ENCODE assay signal across 12 cellular contexts in genomic region chr12:108890208-108890607, GRCh38. TPM values are rescaled to one million over a fixed set of nuclear protein-coding genes. Genes with fewer than 3 reads are reported as not detected.
DNase-seq lines count a peak whose midpoint lies in the region; ATAC-seq lines count a peak whose summit lies in the region.
"Had no signal": no experiment of that assay in that cellular context is flagged by ENCODE, and none has a peak within 500 bp of the region (broad histone marks: within the 10 kb centered on the region; RNA-seq: fewer than 3 reads in every experiment).

No MANE protein-coding gene starts in this region.

- H3K4me3 Mint-ChIP-seq in activated T-cell treated with anti-CD3 and anti-CD28 coated beads, Interleukin-2, amount 50 U/mL, for 24 hours: no peak overlapping the region
- H3K4me3 Mint-ChIP-seq in activated naive CD8-positive, alpha-beta T cell treated with anti-CD3 and anti-CD28 coated beads, Interleukin-2, amount 50 U/mL, for 24 hours: no peak overlapping the region
- no peak overlapping the region for H3K4me3 Mint-ChIP-seq in T-cell
- H3K4me3 Mint-ChIP-seq in naive thymus-derived CD4-positive, alpha-beta T cell: no peak overlapping the region
- H3K4me3 Mint-ChIP-seq: activated naive CD8-positive, alpha-beta T cell had no signal

- H3K4me1 ChIP-seq in mesendoderm (ENCODE audit: control insufficient read depth, low read depth, low read length): no peaks in the 10 kb centered on the region
- no peaks in the 10 kb centered on the region for H3K4me1 ChIP-seq in naive thymus-derived CD4-positive, alpha-beta T cell (ENCODE audit: control insufficient read depth in 2 of 2, insufficient read depth in 2 of 2, low read length in 2 of 2)
- H3K4me1 ChIP-seq: left lung had no signal

- H3K4ac ChIP-seq in mesendoderm (ENCODE audit: low read depth, low read length): no peak overlapping the region

- no peak overlapping the region for H3K56ac ChIP-seq in mesendoderm (ENCODE audit: low read length)

- no peaks in the 10 kb centered on the region for H3K4me1 Mint-ChIP-seq in activated T-cell treated with anti-CD3 and anti-CD28 coated beads, Interleukin-2, amount 50 U/mL, for 24 hours (ENCODE audit: low read depth)
- no peaks in the 10 kb centered on the region for H3K4me1 Mint-ChIP-seq in activated naive CD8-positive, alpha-beta T cell treated with anti-CD3 and anti-CD28 coated beads, Interleukin-2, amount 50 U/mL, for 24 hours
- H3K4me1 Mint-ChIP-seq in T-cell: no peaks in the 10 kb centered on the region
- H3K4me1 Mint-ChIP-seq in naive thymus-derived CD4-positive, alpha-beta T cell: no peaks in the 10 kb centered on the region

- H3K27me3 Mint-ChIP-seq in activated T-cell treated with anti-CD3 and anti-CD28 coated beads, Interleukin-2, amount 50 U/mL, for 24 hours: peaks cover 2% of the 10 kb centered on the region
- peaks cover 5% of the 10 kb centered on the region for H3K27me3 Mint-ChIP-seq in activated naive CD8-positive, alpha-beta T cell treated with anti-CD3 and anti-CD28 coated beads, Interleukin-2, amount 50 U/mL, for 24 hours
- peaks cover 0 to 2% of the 10 kb centered on the region in 2 donors for H3K27me3 Mint-ChIP-seq in T-cell
- H3K27me3 Mint-ChIP-seq in naive thymus-derived CD4-positive, alpha-beta T cell: peaks cover 0 to 2% (median 0%) of the 10 kb centered on the region in 5 donors
- H3K27me3 Mint-ChIP-seq: activated naive CD8-positive, alpha-beta T cell had no signal

- H3K79me2 ChIP-seq in mesendoderm (ENCODE audit: control insufficient read depth, insufficient read depth, low read length): no peaks in the 10 kb centered on the region

- no peaks in the 10 kb centered on the region for H3K27me3 ChIP-seq in mesendoderm (ENCODE audit: insufficient read depth, low read length, poor library complexity)
- H3K27me3 ChIP-seq in naive thymus-derived CD4-positive, alpha-beta T cell (ENCODE audit: control insufficient read depth in 2 of 2, insufficient read depth in 2 of 2, low read length in 2 of 2): no peaks in the 10 kb centered on the region
- H3K27me3 ChIP-seq: dorsolateral prefrontal cortex, left lung had no signal

- no peak overlapping the region for H3K27ac ChIP-seq in mesendoderm (ENCODE audit: low read depth, low read length)
- H3K27ac ChIP-seq in naive thymus-derived CD4-positive, alpha-beta T cell (ENCODE audit: low read depth, low read length): no peak overlapping the region
- H3K27ac ChIP-seq: dorsolateral prefrontal cortex, left lung had no signal

- no peaks in the 10 kb centered on the region for H3K36me3 ChIP-seq in mesendoderm (ENCODE audit: control insufficient read depth, insufficient read depth, low read length)
- no peaks in the 10 kb centered on the region for H3K36me3 ChIP-seq in naive thymus-derived CD4-positive, alpha-beta T cell (ENCODE audit: control insufficient read depth in 2 of 3, insufficient read depth in 3 of 3, low read length in 3 of 3)
- H3K36me3 ChIP-seq: left lung had no signal

- no peak overlapping the region for H3K9ac ChIP-seq in mesendoderm (ENCODE audit: low read length)

- no peak for ATAC-seq in activated naive CD8-positive, alpha-beta T cell treated with anti-CD3 and anti-CD28 coated beads, Interleukin-2, amount 50 U/mL, for 24 hours
- ATAC-seq in T-cell (replicated peaks in 1 of 4): no peak
- ATAC-seq in HG03378 (IDR thresholded peaks at IDR 0.05; ENCODE audit: unreplicated experiment): no peak
- ATAC-seq in naive thymus-derived CD4-positive, alpha-beta T cell: no peak
- ATAC-seq: left lung had no signal

- H3K4me2 ChIP-seq in mesendoderm (ENCODE audit: low read length): no peak overlapping the region

- no peak overlapping the region for H4K8ac ChIP-seq in mesendoderm (ENCODE audit: low read depth, low read length)

- no peak overlapping the region for H3K18ac ChIP-seq in mesendoderm (ENCODE audit: low read length)

- no peak overlapping the region for H3K27ac Mint-ChIP-seq in activated T-cell treated with anti-CD3 and anti-CD28 coated beads, Interleukin-2, amount 50 U/mL, for 24 hours
- H3K27ac Mint-ChIP-seq in activated naive CD8-positive, alpha-beta T cell treated with anti-CD3 and anti-CD28 coated beads, Interleukin-2, amount 50 U/mL, for 24 hours: no peak overlapping the region
- H3K27ac Mint-ChIP-seq in T-cell: no peak overlapping the region
- no peak overlapping the region for H3K27ac Mint-ChIP-seq in naive thymus-derived CD4-positive, alpha-beta T cell
- H3K27ac Mint-ChIP-seq: activated naive CD8-positive, alpha-beta T cell had no signal

- POLR2A ChIA-PET in T-cell (lab: Charles Lee): no interaction called here
- POLR2A ChIA-PET in naive thymus-derived CD4-positive, alpha-beta T cell (lab: Charles Lee): no interaction called here

- H2BK120ac ChIP-seq in mesendoderm (ENCODE audit: low read depth, low read length): no peak overlapping the region

- no peak overlapping the region for H3K23ac ChIP-seq in mesendoderm (ENCODE audit: low read length)

- CTCF ChIA-PET in T-cell (lab: Charles Lee): interaction anchor here in 1 of 2 donors (0.5 to 1.5 kb wide), 3 partner anchors 10 to 212 kb away, joined by 3 to 5 read pairs (median 4); partner anchors contain the start of gene ALKBH2
- CTCF ChIA-PET in naive thymus-derived CD4-positive, alpha-beta T cell (lab: Charles Lee): interaction anchor here (0.6 to 0.8 kb wide), 3 partner anchors 10 to 1284 kb away, joined by 3 to 4 read pairs (median 3); no protein-coding TSS in a partner anchor

- intact Hi-C loops in naive thymus-derived CD4-positive, alpha-beta T cell (cut with micrococcal nuclease): no loop called here

- H2AK5ac ChIP-seq in mesendoderm (ENCODE audit: low read length): no peak overlapping the region

- H3K9me3 ChIP-seq in naive thymus-derived CD4-positive, alpha-beta T cell (ENCODE audit: control insufficient read depth in 2 of 3, low read length in 3 of 3): no peaks in the 10 kb centered on the region

- H2BK15ac ChIP-seq in mesendoderm (replicated peaks; ENCODE audit: low read depth): no peak overlapping the region

- no peak overlapping the region for H2BK5ac ChIP-seq in mesendoderm (ENCODE audit: low read length)

- H4K5ac ChIP-seq in mesendoderm (ENCODE audit: low read length): no peak overlapping the region

- no CpG with 5 or more reads among the region's 2 CpGs for WGBS in mesendoderm (ENCODE audit: extremely low coverage, insufficient coverage, low lambda C conversion rate)

- H3K4me3 ChIP-seq in mesendoderm (ENCODE audit: low read length): no peak overlapping the region
- H3K4me3 ChIP-seq in naive thymus-derived CD4-positive, alpha-beta T cell (ENCODE audit: low read length): no peak overlapping the region
- H3K4me3 ChIP-seq: dorsolateral prefrontal cortex, left lung had no signal

- H3K9me3 Mint-ChIP-seq in activated T-cell treated with anti-CD3 and anti-CD28 coated beads, Interleukin-2, amount 50 U/mL, for 24 hours: peaks cover 3% of the 10 kb centered on the region
- H3K9me3 Mint-ChIP-seq in activated naive CD8-positive, alpha-beta T cell treated with anti-CD3 and anti-CD28 coated beads, Interleukin-2, amount 50 U/mL, for 24 hours: peaks cover 4% of the 10 kb centered on the region
- peaks cover 3 to 4% (median 3%) of the 10 kb centered on the region in 3 donors for H3K9me3 Mint-ChIP-seq in T-cell
- H3K9me3 Mint-ChIP-seq in naive thymus-derived CD4-positive, alpha-beta T cell: peaks cover 0 to 6% (median 4%) of the 10 kb centered on the region in 11 donors

- H3K79me1 ChIP-seq in mesendoderm (ENCODE audit: low read length): no peaks in the 10 kb centered on the region

- peak; percentile 3 for DNase-seq in activated T-cell treated with anti-CD3 and anti-CD28 coated beads for 48 hours (ENCODE audit: low read depth)
- no peak for DNase-seq in activated T-cell treated with anti-CD3 and anti-CD28 coated beads, Interleukin-2, amount 50 U/mL, for 24 hours
- peak; percentile 17 for DNase-seq in M059J (ENCODE audit: low read depth)
- peak; percentile 10 for DNase-seq in activated naive CD8-positive, alpha-beta T cell treated with anti-CD3 and anti-CD28 coated beads, Interleukin-2, amount 50 U/mL, for 24 hours
- DNase-seq in mesendoderm: peak; percentile 37
- DNase-seq in T-cell: no peak
- DNase-seq in naive thymus-derived CD4-positive, alpha-beta T cell: no peak
- DNase-seq: dorsolateral prefrontal cortex, left lung had no signal

- H3K36me3 Mint-ChIP-seq in activated T-cell treated with anti-CD3 and anti-CD28 coated beads, Interleukin-2, amount 50 U/mL, for 24 hours (ENCODE audit: low read depth): no peaks in the 10 kb centered on the region
- no peaks in the 10 kb centered on the region for H3K36me3 Mint-ChIP-seq in activated naive CD8-positive, alpha-beta T cell treated with anti-CD3 and anti-CD28 coated beads, Interleukin-2, amount 50 U/mL, for 24 hours (ENCODE audit: low read depth)
- no peaks in the 10 kb centered on the region for H3K36me3 Mint-ChIP-seq in T-cell
- peaks cover 0 to 4% (median 0%) of the 10 kb centered on the region in 5 donors for H3K36me3 Mint-ChIP-seq in naive thymus-derived CD4-positive, alpha-beta T cell
- H3K36me3 Mint-ChIP-seq: activated naive CD8-positive, alpha-beta T cell had no signal

RNA-seq across cellular contexts. Expression of gene DAO, which starts 10.3 kb away (rescaled TPM):
- total RNA-seq in M059J (2014; rRNA removed; shearing (Covaris generic)): not detected in 2 replicates
- not detected for polyA plus RNA-seq in mesendoderm (2013, experiment 1 of 2)
- not detected for polyA plus RNA-seq in mesendoderm (2013, experiment 2 of 2)
- not detected for total RNA-seq in T-cell
- total RNA-seq in naive thymus-derived CD4-positive, alpha-beta T cell: not detected
- not detected for polyA plus RNA-seq in naive thymus-derived CD4-positive, alpha-beta T cell
- total RNA-seq: glomerular endothelial cell, left lung had no signal

RNA-seq across cellular contexts. Expression of gene SSH1, which starts 32.8 kb away (rescaled TPM):
- total RNA-seq in M059J (2014; rRNA removed; shearing (Covaris generic)): 10.5 and 20.1 TPM in 2 replicates
- 7.0 TPM for polyA plus RNA-seq in mesendoderm (2013, experiment 1 of 2)
- 7.5 TPM for polyA plus RNA-seq in mesendoderm (2013, experiment 2 of 2)
- total RNA-seq in T-cell: 10 to 100 TPM; 21.8 to 40.1 (median 35.0) TPM
- total RNA-seq in naive thymus-derived CD4-positive, alpha-beta T cell: 10 to 100 TPM; 23.4 to 32.8 (median 29.9) TPM
- polyA plus RNA-seq in naive thymus-derived CD4-positive, alpha-beta T cell: 1 to 10 TPM; 5.2 to 7.7 TPM

Comparison
In these comparisons a context has a peak if more than half of its experiments do, and no peak if none do; other contexts are left out.
1. DNase-seq: peak in activated T-cell treated with anti-CD3 and anti-CD28 coated beads for 48 hours (single experiment), M059J (single experiment), activated naive CD8-positive, alpha-beta T cell treated with anti-CD3 and anti-CD28 coated beads, Interleukin-2, amount 50 U/mL, for 24 hours (single experiment) and mesendoderm (single experiment); none in activated T-cell treated with anti-CD3 and anti-CD28 coated beads, Interleukin-2, amount 50 U/mL, for 24 hours (single experiment), T-cell (0 of 34) and naive thymus-derived CD4-positive, alpha-beta T cell (0 of 9).